In the genomic region with DNA sequence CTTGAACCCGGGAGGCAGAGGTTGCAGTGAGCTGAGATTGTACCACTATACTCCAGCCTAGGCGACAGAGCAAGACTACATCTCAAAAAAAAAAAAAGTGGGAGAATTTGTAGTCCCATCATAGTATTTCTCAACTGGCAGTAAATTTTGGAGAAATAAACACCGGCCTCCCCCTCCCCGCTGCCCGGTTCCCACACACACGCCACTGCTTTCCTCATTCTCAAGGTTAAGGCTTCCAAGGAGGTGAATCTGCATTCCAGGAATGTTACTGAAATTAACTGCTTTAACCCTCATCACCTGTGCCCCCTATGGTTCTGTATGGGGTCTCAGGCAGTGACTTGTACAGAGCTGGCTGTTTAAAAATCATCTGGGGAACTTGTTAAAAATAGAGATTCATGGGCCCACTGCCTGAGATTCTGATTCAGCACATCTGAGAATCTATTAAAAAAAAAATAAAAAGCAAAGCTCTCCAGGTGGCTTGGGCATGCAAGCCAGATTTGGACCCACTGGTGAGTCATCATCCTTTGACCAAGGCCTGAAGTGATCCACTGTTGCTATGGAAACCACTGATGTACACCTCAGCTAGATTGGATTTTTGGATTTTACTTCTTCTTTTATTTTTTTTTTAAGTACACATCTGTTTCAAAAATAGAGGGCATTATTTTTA, we compare ENCODE assay signal across 9 cellular contexts. TPM values are rescaled to one million over a fixed set of nuclear protein-coding genes. Genes with fewer than 3 reads are reported as not detected.
DNase-seq lines count a peak whose midpoint lies in the region; ATAC-seq and TF ChIP-seq lines count a peak whose summit lies in the region.
"Had no signal": no experiment of that assay in that cellular context is flagged by ENCODE, and none has a peak within 500 bp of the region (broad histone marks: within the 10 kb centered on the region; RNA-seq: fewer than 3 reads in every experiment).

No MANE protein-coding gene starts in this region.

- H3K9me3 Mint-ChIP-seq in WTC11: no peaks in the 10 kb centered on the region
- H3K9me3 Mint-ChIP-seq in stimulated activated effector memory CD8-positive, alpha-beta T cell treated with anti-CD3 and anti-CD28 coated beads, Interleukin-12 subunit alpha, Interleukin-12 subunit beta, amount 100 ng/mL, for 72 hours: no peaks in the 10 kb centered on the region
- no peaks in the 10 kb centered on the region for H3K9me3 Mint-ChIP-seq in activated naive CD4-positive, alpha-beta T cell treated with anti-CD3 and anti-CD28 coated beads for 36 hours
- no peaks in the 10 kb centered on the region for H3K9me3 Mint-ChIP-seq in stimulated activated naive CD8-positive, alpha-beta T cell treated with anti-CD3 and anti-CD28 coated beads, Interleukin-15, amount 100 ng/mL, for 72 hours

- H3K4me3 Mint-ChIP-seq in WTC11: no peak overlapping the region
- no peak overlapping the region for H3K4me3 Mint-ChIP-seq in stimulated activated effector memory CD8-positive, alpha-beta T cell treated with anti-CD3 and anti-CD28 coated beads, Interleukin-12 subunit alpha, Interleukin-12 subunit beta, amount 100 ng/mL, for 72 hours
- H3K4me3 Mint-ChIP-seq in activated naive CD4-positive, alpha-beta T cell treated with anti-CD3 and anti-CD28 coated beads for 36 hours: no peak overlapping the region
- no peak overlapping the region for H3K4me3 Mint-ChIP-seq in stimulated activated naive CD8-positive, alpha-beta T cell treated with anti-CD3 and anti-CD28 coated beads, Interleukin-15, amount 100 ng/mL, for 72 hours
- H3K4me3 Mint-ChIP-seq: B cell had no signal

- ATAC-seq in HG03575 (IDR thresholded peaks at IDR 0.05; ENCODE audit: extremely low read depth, insufficient number of reproducible peaks, low FRiP score, unreplicated experiment) (peak; percentile 45), WTC11 (peak; percentile 41)
- ATAC-seq in stimulated activated effector memory CD8-positive, alpha-beta T cell treated with anti-CD3 and anti-CD28 coated beads, Interleukin-12 subunit alpha, Interleukin-12 subunit beta, amount 100 ng/mL, for 72 hours: no peak
- no peak for ATAC-seq in stimulated activated naive CD8-positive, alpha-beta T cell treated with anti-CD3 and anti-CD28 coated beads, Interleukin-15, amount 100 ng/mL, for 72 hours

- H3K27ac Mint-ChIP-seq in WTC11: no peak overlapping the region
- no peak overlapping the region for H3K27ac Mint-ChIP-seq in stimulated activated effector memory CD8-positive, alpha-beta T cell treated with anti-CD3 and anti-CD28 coated beads, Interleukin-12 subunit alpha, Interleukin-12 subunit beta, amount 100 ng/mL, for 72 hours
- no peak overlapping the region for H3K27ac Mint-ChIP-seq in activated naive CD4-positive, alpha-beta T cell treated with anti-CD3 and anti-CD28 coated beads for 36 hours
- peak overlapping the region in 1 of 2 donors; percentile 61 for H3K27ac Mint-ChIP-seq in stimulated activated naive CD8-positive, alpha-beta T cell treated with anti-CD3 and anti-CD28 coated beads, Interleukin-15, amount 100 ng/mL, for 72 hours
- H3K27ac Mint-ChIP-seq: B cell had no signal

- peak; percentile 61 for DNase-seq in NCI-H82 (lab: John Stamatoyannopoulos, UW)
- DNase-seq in NCI-H82 treated with DMSO at 0.1 percent for 48 hours (lab: John Stamatoyannopoulos, UW; ENCODE audit: unreplicated experiment): no peak
- no peak for DNase-seq in WTC11 (ENCODE audit: low spot score)
- peak; percentile 74 for DNase-seq in myocyte (ENCODE audit: low read depth)
- no peak for DNase-seq in stimulated activated effector memory CD8-positive, alpha-beta T cell treated with anti-CD3 and anti-CD28 coated beads, Interleukin-12 subunit alpha, Interleukin-12 subunit beta, amount 100 ng/mL, for 72 hours (ENCODE audit: low spot score in 2 of 2)
- no peak for DNase-seq in activated naive CD4-positive, alpha-beta T cell treated with anti-CD3 and anti-CD28 coated beads for 36 hours
- no peak for DNase-seq in stimulated activated naive CD8-positive, alpha-beta T cell treated with anti-CD3 and anti-CD28 coated beads, Interleukin-15, amount 100 ng/mL, for 72 hours

- TF ChIP-seq CTCF in WTC11 (IDR thresholded peaks at IDR 0.05): no peak

- no peaks in the 10 kb centered on the region for H3K36me3 Mint-ChIP-seq in WTC11
- no peaks in the 10 kb centered on the region for H3K36me3 Mint-ChIP-seq in stimulated activated effector memory CD8-positive, alpha-beta T cell treated with anti-CD3 and anti-CD28 coated beads, Interleukin-12 subunit alpha, Interleukin-12 subunit beta, amount 100 ng/mL, for 72 hours
- H3K36me3 Mint-ChIP-seq in activated naive CD4-positive, alpha-beta T cell treated with anti-CD3 and anti-CD28 coated beads for 36 hours (ENCODE audit: low read depth): no peaks in the 10 kb centered on the region

- H3K4me1 Mint-ChIP-seq in WTC11: peaks cover 20% of the 10 kb centered on the region
- no peaks in the 10 kb centered on the region for H3K4me1 Mint-ChIP-seq in stimulated activated effector memory CD8-positive, alpha-beta T cell treated with anti-CD3 and anti-CD28 coated beads, Interleukin-12 subunit alpha, Interleukin-12 subunit beta, amount 100 ng/mL, for 72 hours
- no peaks in the 10 kb centered on the region for H3K4me1 Mint-ChIP-seq in activated naive CD4-positive, alpha-beta T cell treated with anti-CD3 and anti-CD28 coated beads for 36 hours (ENCODE audit: low read depth)
- H3K4me1 Mint-ChIP-seq in stimulated activated naive CD8-positive, alpha-beta T cell treated with anti-CD3 and anti-CD28 coated beads, Interleukin-15, amount 100 ng/mL, for 72 hours: no peaks in the 10 kb centered on the region

- no peaks in the 10 kb centered on the region for H3K27me3 Mint-ChIP-seq in WTC11 (ENCODE audit: low read depth)
- no peaks in the 10 kb centered on the region for H3K27me3 Mint-ChIP-seq in activated naive CD4-positive, alpha-beta T cell treated with anti-CD3 and anti-CD28 coated beads for 36 hours (ENCODE audit: low read depth)
- no peaks in the 10 kb centered on the region for H3K27me3 Mint-ChIP-seq in stimulated activated naive CD8-positive, alpha-beta T cell treated with anti-CD3 and anti-CD28 coated beads, Interleukin-15, amount 100 ng/mL, for 72 hours

- POLR2A ChIA-PET in WTC11 (lab: Charles Lee): no interaction called here

- intact Hi-C loops in activated naive CD4-positive, alpha-beta T cell treated with anti-CD3 and anti-CD28 coated beads for 36 hours (cut with micrococcal nuclease): no loop called here

- CTCF ChIA-PET in WTC11 (lab: Charles Lee): no interaction called here
- CTCF ChIA-PET in activated naive CD4-positive, alpha-beta T cell treated with anti-CD3 and anti-CD28 coated beads for 36 hours (lab: Charles Lee): no interaction called here

TF ChIP-seq in WTC11, 78 proteins besides CTCF, POLR2A, EP300 and RAD21 (continues in another document):
- TF ChIP-seq, protein P1, sequence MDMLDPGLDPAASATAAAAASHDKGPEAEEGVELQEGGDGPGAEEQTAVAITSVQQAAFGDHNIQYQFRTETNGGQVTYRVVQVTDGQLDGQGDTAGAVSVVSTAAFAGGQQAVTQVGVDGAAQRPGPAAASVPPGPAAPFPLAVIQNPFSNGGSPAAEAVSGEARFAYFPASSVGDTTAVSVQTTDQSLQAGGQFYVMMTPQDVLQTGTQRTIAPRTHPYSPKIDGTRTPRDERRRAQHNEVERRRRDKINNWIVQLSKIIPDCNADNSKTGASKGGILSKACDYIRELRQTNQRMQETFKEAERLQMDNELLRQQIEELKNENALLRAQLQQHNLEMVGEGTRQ (CRISPR knock-in tag; IDR thresholded peaks at IDR 0.05): no peak
- TF ChIP-seq, protein P2, sequence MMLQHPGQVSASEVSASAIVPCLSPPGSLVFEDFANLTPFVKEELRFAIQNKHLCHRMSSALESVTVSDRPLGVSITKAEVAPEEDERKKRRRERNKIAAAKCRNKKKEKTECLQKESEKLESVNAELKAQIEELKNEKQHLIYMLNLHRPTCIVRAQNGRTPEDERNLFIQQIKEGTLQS (CRISPR knock-in tag; conservative IDR thresholded peaks at IDR 0.05): no peak
- TF ChIP-seq ESRRA (CRISPR knock-in tag; IDR thresholded peaks at IDR 0.05; ENCODE audit: borderline replicate concordance) (no peak), PRRX2 (CRISPR knock-in tag; IDR thresholded peaks at IDR 0.05) (no peak), ZNF396 (CRISPR knock-in tag; IDR thresholded peaks at IDR 0.05; ENCODE audit: borderline replicate concordance) (no peak), RORB (CRISPR knock-in tag; IDR thresholded peaks at IDR 0.05) (no peak), NR1H2 (CRISPR knock-in tag; IDR thresholded peaks at IDR 0.05) (no peak), IRF2 (CRISPR knock-in tag; IDR thresholded peaks at IDR 0.05; ENCODE audit: borderline replicate concordance, low read depth) (no peak), RELA (CRISPR knock-in tag; IDR thresholded peaks at IDR 0.05; ENCODE audit: borderline replicate concordance) (no peak)
- TF ChIP-seq, protein P3, sequence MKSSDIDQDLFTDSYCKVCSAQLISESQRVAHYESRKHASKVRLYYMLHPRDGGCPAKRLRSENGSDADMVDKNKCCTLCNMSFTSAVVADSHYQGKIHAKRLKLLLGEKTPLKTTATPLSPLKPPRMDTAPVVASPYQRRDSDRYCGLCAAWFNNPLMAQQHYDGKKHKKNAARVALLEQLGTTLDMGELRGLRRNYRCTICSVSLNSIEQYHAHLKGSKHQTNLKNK (CRISPR knock-in tag; IDR thresholded peaks at IDR 0.05): no peak

RNA-seq across cellular contexts. Expression of a gene that starts 50.1 kb away (rescaled TPM):
- total RNA-seq in WTC11 (2021): 32.9 to 40.8 TPM (median 35.9 TPM) in 3 replicates
- 37.9 and 39.4 TPM in 2 replicates for total RNA-seq in myocyte
- 20.5 TPM for polyA plus RNA-seq in myocyte (2012)
- total RNA-seq in activated naive CD4-positive, alpha-beta T cell treated with anti-CD3 and anti-CD28 coated beads for 36 hours: 10 to 100 TPM; 63.0 to 65.0 TPM

RNA-seq across cellular contexts. Expression of a gene that starts 54.0 kb away (rescaled TPM):
- total RNA-seq in WTC11 (2021): 102 to 104 TPM (median 104 TPM) in 3 replicates
- 71.4 and 93.0 TPM in 2 replicates for total RNA-seq in myocyte
- 53.1 TPM for polyA plus RNA-seq in myocyte (2012)
- 100 to 1,000 TPM; 164 to 168 TPM for total RNA-seq in activated naive CD4-positive, alpha-beta T cell treated with anti-CD3 and anti-CD28 coated beads for 36 hours

Comparison
In these comparisons a context has a peak if more than half of its experiments do, and no peak if none do; other contexts are left out.
1. DNase-seq: peak in NCI-H82 (single experiment) and myocyte (single experiment); none in NCI-H82 treated with DMSO at 0.1 percent for 48 hours (single experiment), WTC11 (single experiment), stimulated activated effector memory CD8-positive, alpha-beta T cell treated with anti-CD3 and anti-CD28 coated beads, Interleukin-12 subunit alpha, Interleukin-12 subunit beta, amount 100 ng/mL, for 72 hours (0 of 2), activated naive CD4-positive, alpha-beta T cell treated with anti-CD3 and anti-CD28 coated beads for 36 hours (single experiment) and stimulated activated naive CD8-positive, alpha-beta T cell treated with anti-CD3 and anti-CD28 coated beads, Interleukin-15, amount 100 ng/mL, for 72 hours (0 of 2).
2. ATAC-seq: peak in HG03575 (single experiment) and WTC11 (single experiment); none in stimulated activated effector memory CD8-positive, alpha-beta T cell treated with anti-CD3 and anti-CD28 coated beads, Interleukin-12 subunit alpha, Interleukin-12 subunit beta, amount 100 ng/mL, for 72 hours (single experiment) and stimulated activated naive CD8-positive, alpha-beta T cell treated with anti-CD3 and anti-CD28 coated beads, Interleukin-15, amount 100 ng/mL, for 72 hours (single experiment).